In the genomic region with DNA sequence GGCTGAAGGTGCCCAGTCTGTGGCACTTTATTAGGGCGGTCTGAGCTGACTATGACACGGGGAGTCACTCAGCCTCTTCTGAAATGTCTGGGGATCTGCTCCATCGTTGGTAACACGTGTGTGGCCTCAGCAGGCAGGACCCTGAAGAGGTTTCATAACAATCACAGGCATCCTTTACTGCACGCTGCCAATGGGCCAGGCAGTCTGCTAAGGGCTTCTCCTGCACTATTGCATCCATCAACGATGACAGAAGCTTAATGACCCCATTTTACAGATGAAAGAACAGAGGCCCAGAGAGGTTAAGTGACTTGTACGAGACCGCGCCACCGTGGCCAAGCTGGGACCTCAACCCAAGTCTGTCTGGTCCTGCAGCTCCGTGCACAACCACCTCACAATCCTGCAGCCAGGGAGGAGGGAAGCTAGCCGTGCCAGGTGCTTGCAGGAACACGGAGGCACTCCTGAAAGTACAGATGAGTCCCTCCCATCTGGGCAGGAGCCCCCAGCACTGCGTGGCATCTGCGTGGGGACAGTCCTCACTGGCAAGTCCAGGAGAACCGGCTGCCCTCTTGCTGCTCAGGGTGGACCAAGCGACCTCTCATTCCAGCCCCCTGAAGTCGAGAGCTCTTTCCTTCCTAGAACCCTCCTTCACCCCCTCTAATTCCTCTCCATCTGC, we compare ENCODE assay signal across 27 cellular contexts.
"Had no signal": no experiment of that assay in that cellular context is flagged by ENCODE, and none has a peak within 500 bp of the region (broad histone marks: within the 10 kb centered on the region; RNA-seq: fewer than 3 reads in every experiment).

No MANE protein-coding gene starts in this region.

- H3K27ac ChIP-seq: brain microvascular endothelial cell, esophagus muscularis mucosa, foreskin keratinocyte, heart right ventricle, left lung, ovary, prostate gland, suprapubic skin, tibial artery had no signal

- DNase-seq: activated CD4-positive, alpha-beta T cell treated with anti-CD3 and anti-CD28 coated beads for 4 hours; activated CD4-positive, alpha-beta T cell treated with anti-CD3 and anti-CD28 coated beads, Interleukin-2, amount 50 U/mL, for 4 hours; activated CD8-positive, alpha-beta memory T cell treated with anti-CD3 and anti-CD28 coated beads for 24 hours; activated effector memory CD4-positive, alpha-beta T cell treated with Interleukin-2 at 50 U/mL for 16 hours; activated naive CD4-positive, alpha-beta T cell treated with Interleukin-2 at 50 U/mL for 16 hours; activated naive CD8-positive, alpha-beta T cell treated with anti-CD3 and anti-CD28 coated beads, Interleukin-2, amount 10 ng/mL, durations not matched to agents 7 days and 5 days; brain microvascular endothelial cell; caudate nucleus; effector CD4-positive, alpha-beta T cell; foreskin keratinocyte; heart right ventricle; kidney glomerular epithelial cell; midbrain; natural killer cell; retina; stimulated activated CD4-positive, alpha-beta T cell treated with anti-CD3 and anti-CD28 coated beads, Interleukin-15, amount 100 ng/mL, for 24 hours; stimulated activated CD4-positive, alpha-beta T cell treated with anti-CD3 and anti-CD28 coated beads, Interleukin-2, amount 100 ng/mL, for 24 hours; stimulated activated naive CD4-positive, alpha-beta T cell; T-helper 1 cell; tibial artery had no signal

- H3K27me3 ChIP-seq: brain microvascular endothelial cell, esophagus muscularis mucosa, left lung, ovary, suprapubic skin had no signal

- H3K4me2 ChIP-seq: smooth muscle cell had no signal

- H3K36me3 ChIP-seq: brain microvascular endothelial cell, heart right ventricle, left lung, ovary, prostate gland, suprapubic skin, tibial artery had no signal

- H3K9me3 ChIP-seq: esophagus muscularis mucosa, heart right ventricle, left lung, ovary, prostate gland, suprapubic skin, tibial artery had no signal

- H3K4me1 ChIP-seq: foreskin keratinocyte, left lung, prostate gland, tibial artery had no signal

- H3K4me3 ChIP-seq: esophagus muscularis mucosa, heart right ventricle, left lung, ovary, prostate gland, smooth muscle cell, suprapubic skin, tibial artery had no signal

- FAIRE-seq: astrocyte had no signal

- ATAC-seq: foreskin keratinocyte, heart right ventricle, left lung, natural killer cell had no signal
